15 cellular contexts compared by ENCODE assay signal in the genomic region with DNA sequence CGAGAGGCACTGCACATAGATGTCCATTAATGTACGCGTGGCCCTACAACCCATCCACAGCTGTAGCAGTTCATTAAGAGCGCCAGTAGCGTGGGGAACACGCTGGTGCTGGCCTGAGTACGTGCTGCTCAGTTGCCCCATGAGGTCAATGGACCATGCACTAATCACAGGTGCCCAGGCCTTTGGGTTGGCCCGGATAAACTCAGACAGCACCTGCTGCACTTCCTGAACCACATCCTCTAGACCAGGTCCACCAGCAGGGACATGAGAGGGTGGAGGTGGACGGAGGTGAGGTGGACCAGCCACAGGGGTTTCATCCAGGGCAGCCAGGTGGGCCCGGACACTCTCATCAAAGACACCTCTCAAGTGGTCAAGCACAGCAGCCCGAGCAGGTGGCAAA.
"Had no signal": no experiment of that assay in that cellular context is flagged by ENCODE, and none has a peak within 500 bp of the region (broad histone marks: within the 10 kb centered on the region; RNA-seq: fewer than 3 reads in every experiment).

No MANE protein-coding gene starts in this region.

- ATAC-seq: effector memory CD8-positive, alpha-beta T cell; gastrocnemius medialis; heart right ventricle; stimulated activated effector memory CD8-positive, alpha-beta T cell treated with anti-CD3 and anti-CD28 coated beads, Interleukin-12 subunit alpha, Interleukin-12 subunit beta, amount 100 ng/mL, for 72 hours had no signal

- H3K9me3 Mint-ChIP-seq: dendritic cell treated with granulocyte-macrophage colony-stimulating factor and Interleukin-4, amounts not matched to agents 40 ng/mL and 50 ng/mL, for 4 days; effector memory CD8-positive, alpha-beta T cell; stimulated activated effector memory CD8-positive, alpha-beta T cell treated with anti-CD3 and anti-CD28 coated beads, Interleukin-12 subunit alpha, Interleukin-12 subunit beta, amount 100 ng/mL, for 72 hours had no signal

- H3K4me3 Mint-ChIP-seq: dendritic cell treated with granulocyte-macrophage colony-stimulating factor and Interleukin-4, amounts not matched to agents 40 ng/mL and 50 ng/mL, for 4 days; effector memory CD8-positive, alpha-beta T cell; stimulated activated effector memory CD8-positive, alpha-beta T cell treated with anti-CD3 and anti-CD28 coated beads, Interleukin-12 subunit alpha, Interleukin-12 subunit beta, amount 100 ng/mL, for 72 hours had no signal

- H3K36me3 Mint-ChIP-seq: naive B cell had no signal

- DNase-seq: effector memory CD8-positive, alpha-beta T cell; gastrocnemius medialis; heart right ventricle; hypothalamus; kidney glomerular epithelial cell; mesendoderm; naive B cell; nucleus accumbens; ovary; sigmoid colon; stimulated activated CD4-positive, alpha-beta T cell treated with anti-CD3 and anti-CD28 coated beads, Interleukin-12 subunit alpha, Interleukin-12 subunit beta, amount 100 ng/mL, for 4 hours; stimulated activated CD4-positive, alpha-beta T cell treated with anti-CD3 and anti-CD28 coated beads, Interleukin-2, amount 100 ng/mL, for 48 hours; trophoblast cell had no signal

- H3K27ac Mint-ChIP-seq: stimulated activated effector memory CD8-positive, alpha-beta T cell treated with anti-CD3 and anti-CD28 coated beads, Interleukin-12 subunit alpha, Interleukin-12 subunit beta, amount 100 ng/mL, for 72 hours had no signal

- H3K27me3 Mint-ChIP-seq: dendritic cell treated with granulocyte-macrophage colony-stimulating factor and Interleukin-4, amounts not matched to agents 40 ng/mL and 50 ng/mL, for 4 days; effector memory CD8-positive, alpha-beta T cell; naive B cell had no signal
